ENCODE assay signal across 24 cellular contexts in the genomic region with DNA sequence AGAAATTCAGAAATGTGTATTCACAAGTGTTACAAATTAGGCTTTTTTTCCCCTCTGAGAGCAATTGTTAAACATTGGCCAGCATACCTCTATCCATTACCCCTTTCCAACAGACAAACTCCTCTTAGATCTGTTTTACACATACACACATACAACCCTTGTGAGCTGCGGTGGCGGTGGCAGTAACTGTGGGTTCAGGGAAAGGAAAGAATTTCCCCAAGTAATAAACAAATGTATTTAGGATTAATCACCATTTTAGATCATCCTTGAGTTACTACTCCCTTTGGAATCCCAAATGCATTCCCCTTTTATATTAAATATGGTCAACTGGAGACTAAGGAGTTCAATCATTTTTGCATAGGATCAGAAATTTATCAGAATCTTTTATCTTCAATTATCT.
DNase-seq lines count a peak whose midpoint lies in the region; ATAC-seq and TF ChIP-seq lines count a peak whose summit lies in the region.
"Had no signal": no experiment of that assay in that cellular context is flagged by ENCODE, and none has a peak within 500 bp of the region (broad histone marks: within the 10 kb centered on the region; RNA-seq: fewer than 3 reads in every experiment).

No MANE protein-coding gene starts in this region.

- H3K9me3 ChIP-seq in breast epithelium: no peaks in the 10 kb centered on the region
- H3K9me3 ChIP-seq: MG63 had no signal

- no peaks in the 10 kb centered on the region for H3K4me1 ChIP-seq in breast epithelium

- no peak for TF ChIP-seq CTCF in breast epithelium (IDR thresholded peaks at IDR 0.05)

- no peaks in the 10 kb centered on the region for H3K36me3 ChIP-seq in breast epithelium
- H3K36me3 ChIP-seq: MG63 had no signal

- intact Hi-C loops in breast epithelium (cut with DNase I; ENCODE audit: low total_unique reads): no loop called here

- no peak for ATAC-seq in GM19328 (IDR thresholded peaks at IDR 0.05; ENCODE audit: unreplicated experiment)
- ATAC-seq: GM23338, HCT116 had no signal

- no peaks in the 10 kb centered on the region for H3K27me3 ChIP-seq in breast epithelium
- H3K27me3 ChIP-seq: MG63 had no signal

- H3K4me3 ChIP-seq in breast epithelium: no peak overlapping the region
- H3K4me3 ChIP-seq: GM23338, MG63, SK-N-MC had no signal

- no peak for TF ChIP-seq POLR2A in breast epithelium (IDR thresholded peaks at IDR 0.05)

- DNase-seq in ELR (ENCODE audit: low read depth) (peak; percentile 23), M059J (ENCODE audit: low read depth) (peak; percentile 72), fibroblast of peridontal ligament (ENCODE audit: extremely low read depth) (peak; percentile 1), NCI-H187 treated with DMSO at 0.1 percent for 48 hours (lab: John Stamatoyannopoulos, UW) (no peak), breast epithelium (ENCODE audit: low spot score in 2 of 2) (no peak)
- DNase-seq in activated CD8-positive, alpha-beta memory T cell treated with anti-CD3 and anti-CD28 coated beads, Interleukin-2, amount 50 U/mL, for 4 hours: no peak
- DNase-seq: Calu3; CD8-positive, alpha-beta memory T cell; DMS153; GDM1; Kasumi-1; MG63; NCI-H1417; NCI-H1694 treated with DMSO at 0.1 percent for 48 hours; NCI-H446; NCI-H526; OCI-M1; Right ventricle myocardium superior; SW 1271 had no signal

- no peak overlapping the region for H3K27ac ChIP-seq in breast epithelium
- H3K27ac ChIP-seq: C4-2B, SK-N-MC had no signal

Comparison
In these comparisons a context has a peak if more than half of its experiments do, and no peak if none do; other contexts are left out.
1. DNase-seq: peak in ELR (single experiment), M059J (single experiment) and fibroblast of peridontal ligament (single experiment); none in NCI-H187 treated with DMSO at 0.1 percent for 48 hours (single experiment), breast epithelium (0 of 2) and activated CD8-positive, alpha-beta memory T cell treated with anti-CD3 and anti-CD28 coated beads, Interleukin-2, amount 50 U/mL, for 4 hours (single experiment).